Comparison of ENCODE assay signal across 18 cellular contexts in genomic region chr11:96103102-96103501, GRCh38.
DNase-seq lines count a peak whose midpoint lies in the region; ATAC-seq and TF ChIP-seq lines count a peak whose summit lies in the region.
"Had no signal": no experiment of that assay in that cellular context is flagged by ENCODE, and none has a peak within 500 bp of the region (broad histone marks: within the 10 kb centered on the region; RNA-seq: fewer than 3 reads in every experiment).

No MANE protein-coding gene starts in this region.

- no peak for ATAC-seq in activated T-helper 17 cell treated with anti-CD3 and anti-CD28 coated beads, Interleukin-2, amount 50 U/mL, for 72 hours (replicated peaks)
- no peak for ATAC-seq in memory B cell (ENCODE audit: low read depth)

- peak overlapping the region; percentile 46 for H3K27ac Mint-ChIP-seq in activated naive CD8-positive, alpha-beta T cell
- H3K27ac Mint-ChIP-seq in activated naive CD8-positive, alpha-beta T cell treated with anti-CD3 and anti-CD28 coated beads for 36 hours, result no peak overlapping the region
- peak overlapping the region; percentile 48 for H3K27ac Mint-ChIP-seq in activated T-helper 17 cell treated with anti-CD3 and anti-CD28 coated beads, Interleukin-2, amount 50 U/mL, for 72 hours
- H3K27ac Mint-ChIP-seq in memory B cell (peak overlapping the region; percentile 36), type B pancreatic cell (peak overlapping the region; percentile 53)
- H3K27ac Mint-ChIP-seq: neural progenitor cell had no signal

- peaks cover 29% of the 10 kb centered on the region for H3K36me3 Mint-ChIP-seq in activated naive CD8-positive, alpha-beta T cell
- H3K36me3 Mint-ChIP-seq in activated naive CD8-positive, alpha-beta T cell treated with anti-CD3 and anti-CD28 coated beads for 36 hours, result peaks cover 35% of the 10 kb centered on the region
- no peaks in the 10 kb centered on the region for H3K36me3 Mint-ChIP-seq in activated T-helper 17 cell treated with anti-CD3 and anti-CD28 coated beads, Interleukin-2, amount 50 U/mL, for 72 hours (ENCODE audit: low read depth)
- peaks cover 7% of the 10 kb centered on the region for H3K36me3 Mint-ChIP-seq in memory B cell
- H3K36me3 Mint-ChIP-seq in type B pancreatic cell, result peaks cover 8% of the 10 kb centered on the region
- H3K36me3 Mint-ChIP-seq: neural progenitor cell had no signal

- H3K9me3 Mint-ChIP-seq in activated naive CD8-positive, alpha-beta T cell (ENCODE audit: low read depth), result no peaks in the 10 kb centered on the region
- peaks cover 7% of the 10 kb centered on the region for H3K9me3 Mint-ChIP-seq in activated naive CD8-positive, alpha-beta T cell treated with anti-CD3 and anti-CD28 coated beads for 36 hours
- no peaks in the 10 kb centered on the region for H3K9me3 Mint-ChIP-seq in activated T-helper 17 cell treated with anti-CD3 and anti-CD28 coated beads, Interleukin-2, amount 50 U/mL, for 72 hours
- H3K9me3 Mint-ChIP-seq in memory B cell, result no peaks in the 10 kb centered on the region
- no peaks in the 10 kb centered on the region for H3K9me3 Mint-ChIP-seq in type B pancreatic cell

- DNase-seq in activated naive CD8-positive, alpha-beta T cell treated with anti-CD3 and anti-CD28 coated beads for 36 hours, result no peak
- no peak for DNase-seq in memory B cell (ENCODE audit: low spot score in 2 of 2)
- no peak for DNase-seq in type B pancreatic cell (ENCODE audit: extremely low spot score, unreplicated experiment)
- no peak for DNase-seq in T-helper 2 cell
- no peak for DNase-seq in stimulated activated CD4-positive, alpha-beta T cell treated with anti-CD3 and anti-CD28 coated beads, Interleukin-2, amount 100 ng/mL, for 48 hours
- DNase-seq in head of caudate nucleus, result no peak
- DNase-seq: amygdala; DMS53; effector CD8-positive, alpha-beta T cell; GOT3; NCI-H1694; retina; stimulated activated naive CD4-positive, alpha-beta T cell; T1000; tibial artery had no signal

- no peak overlapping the region for H3K4me3 Mint-ChIP-seq in activated naive CD8-positive, alpha-beta T cell
- no peak overlapping the region for H3K4me3 Mint-ChIP-seq in activated naive CD8-positive, alpha-beta T cell treated with anti-CD3 and anti-CD28 coated beads for 36 hours
- H3K4me3 Mint-ChIP-seq in activated T-helper 17 cell treated with anti-CD3 and anti-CD28 coated beads, Interleukin-2, amount 50 U/mL, for 72 hours, result no peak overlapping the region
- H3K4me3 Mint-ChIP-seq in memory B cell (no peak overlapping the region), type B pancreatic cell (peak overlapping the region; percentile 1)
- H3K4me3 Mint-ChIP-seq: neural progenitor cell had no signal

- TF ChIP-seq CTCF in type B pancreatic cell (conservative IDR thresholded peaks at IDR 0.05), result no peak

- H3K4me1 Mint-ChIP-seq in activated naive CD8-positive, alpha-beta T cell (ENCODE audit: low read depth), result peaks cover 70% of the 10 kb centered on the region
- H3K4me1 Mint-ChIP-seq in activated naive CD8-positive, alpha-beta T cell treated with anti-CD3 and anti-CD28 coated beads for 36 hours, result peaks cover 54% of the 10 kb centered on the region
- peaks cover 31% of the 10 kb centered on the region for H3K4me1 Mint-ChIP-seq in activated T-helper 17 cell treated with anti-CD3 and anti-CD28 coated beads, Interleukin-2, amount 50 U/mL, for 72 hours
- H3K4me1 Mint-ChIP-seq in memory B cell, result peaks cover 12% of the 10 kb centered on the region
- H3K4me1 Mint-ChIP-seq in type B pancreatic cell (ENCODE audit: unreplicated experiment), result peaks cover 53% of the 10 kb centered on the region

- H3K27me3 Mint-ChIP-seq in activated naive CD8-positive, alpha-beta T cell, result no peaks in the 10 kb centered on the region
- no peaks in the 10 kb centered on the region for H3K27me3 Mint-ChIP-seq in activated naive CD8-positive, alpha-beta T cell treated with anti-CD3 and anti-CD28 coated beads for 36 hours
- no peaks in the 10 kb centered on the region for H3K27me3 Mint-ChIP-seq in activated T-helper 17 cell treated with anti-CD3 and anti-CD28 coated beads, Interleukin-2, amount 50 U/mL, for 72 hours
- H3K27me3 Mint-ChIP-seq in memory B cell (no peaks in the 10 kb centered on the region), type B pancreatic cell (no peaks in the 10 kb centered on the region)

- intact Hi-C loops in head of caudate nucleus (cut with DNase I), result no loop called here
